Comparison of ENCODE assay signal across 13 cellular contexts in genomic region chr6:3454206-3455016, GRCh38. TPM values are rescaled to one million over a fixed set of nuclear protein-coding genes. Genes with fewer than 3 reads are reported as not detected.
DNase-seq lines count a peak whose midpoint lies in the region; ATAC-seq and TF ChIP-seq lines count a peak whose summit lies in the region.
"Had no signal": no experiment of that assay in that cellular context is flagged by ENCODE, and none has a peak within 500 bp of the region (broad histone marks: within the 10 kb centered on the region; RNA-seq: fewer than 3 reads in every experiment).

No MANE protein-coding gene starts in this region.

- H4K8ac ChIP-seq in mesendoderm (ENCODE audit: low read depth, low read length), result no peak overlapping the region

- H3K36me3 ChIP-seq in CD8-positive, alpha-beta T cell (ENCODE audit: insufficient read depth, low read length), result no peaks in the 10 kb centered on the region
- H3K36me3 ChIP-seq in ectodermal cell (ENCODE audit: control insufficient read depth, insufficient read depth, low read length) (no peaks in the 10 kb centered on the region), mesendoderm (ENCODE audit: control insufficient read depth, insufficient read depth, low read length) (no peaks in the 10 kb centered on the region)
- peaks cover 0 to 5% (median 0%) of the 10 kb centered on the region in 3 experiments for H3K36me3 ChIP-seq in naive thymus-derived CD4-positive, alpha-beta T cell (ENCODE audit: control insufficient read depth in 2 of 3, insufficient read depth in 3 of 3, low read length in 3 of 3)
- H3K36me3 ChIP-seq in CD4-positive, alpha-beta memory T cell (ENCODE audit: insufficient read depth, low read length), result no peaks in the 10 kb centered on the region

- no peak overlapping the region for H3K4ac ChIP-seq in mesendoderm (ENCODE audit: low read depth, low read length)

- H3K4me2 ChIP-seq in mesendoderm (ENCODE audit: low read length), result no peak overlapping the region

- peaks cover 28% of the 10 kb centered on the region for H3K4me1 ChIP-seq in CD8-positive, alpha-beta T cell (ENCODE audit: insufficient read depth, low read length)
- H3K4me1 ChIP-seq in ectodermal cell (ENCODE audit: control insufficient read depth, insufficient read depth, low read length) (peaks cover 24% of the 10 kb centered on the region), mesendoderm (ENCODE audit: control insufficient read depth, low read depth, low read length) (peaks cover 4% of the 10 kb centered on the region)
- peaks cover 8 to 33% of the 10 kb centered on the region in 2 donors for H3K4me1 ChIP-seq in naive thymus-derived CD4-positive, alpha-beta T cell (ENCODE audit: control insufficient read depth in 2 of 2, insufficient read depth in 2 of 2, low read length in 2 of 2)
- H3K4me1 ChIP-seq in CD4-positive, alpha-beta memory T cell (ENCODE audit: insufficient read depth, low read length), result peaks cover 39% of the 10 kb centered on the region

- H3K9ac ChIP-seq in mesendoderm (ENCODE audit: low read length), result no peak overlapping the region

- H3K56ac ChIP-seq in mesendoderm (ENCODE audit: low read length), result no peak overlapping the region

- H3K9me3 ChIP-seq in CD8-positive, alpha-beta T cell (ENCODE audit: low read length), result no peaks in the 10 kb centered on the region
- no peaks in the 10 kb centered on the region for H3K9me3 ChIP-seq in ectodermal cell (ENCODE audit: control insufficient read depth, low read length)
- no peaks in the 10 kb centered on the region for H3K9me3 ChIP-seq in naive thymus-derived CD4-positive, alpha-beta T cell (ENCODE audit: control insufficient read depth in 2 of 3, low read length in 3 of 3)
- no peaks in the 10 kb centered on the region for H3K9me3 ChIP-seq in CD4-positive, alpha-beta memory T cell (ENCODE audit: control insufficient read depth in 1 of 2, low read length in 2 of 2)

- H4K5ac ChIP-seq in mesendoderm (ENCODE audit: low read length), result no peak overlapping the region

- POLR2A ChIA-PET in CD8-positive, alpha-beta T cell (lab: Charles Lee), result interaction anchor here (1.1 kb wide), 1 partner anchor 12 kb away, joined by 3 read pairs; no protein-coding TSS in a partner anchor
- POLR2A ChIA-PET in naive thymus-derived CD4-positive, alpha-beta T cell (lab: Charles Lee), result interaction anchor here (0.8 to 2.5 kb wide), 5 partner anchors 11 to 523 kb away, joined by 3 to 9 read pairs (median 3); no protein-coding TSS in a partner anchor
- POLR2A ChIA-PET in CD4-positive, alpha-beta memory T cell (lab: Charles Lee; ENCODE audit: partially characterized antibody), result interaction anchor here (0.8 to 1.0 kb wide), 2 partner anchors 98 to 195 kb away, joined by 3 read pairs; partner anchors contain the start of gene PSMG4

- peaks cover 2% of the 10 kb centered on the region for H3K36me3 Mint-ChIP-seq in CD8-positive, alpha-beta T cell
- peaks cover 0 to 6% (median 4%) of the 10 kb centered on the region in 5 donors for H3K36me3 Mint-ChIP-seq in naive thymus-derived CD4-positive, alpha-beta T cell
- peaks cover 3 to 4% of the 10 kb centered on the region in 2 donors for H3K36me3 Mint-ChIP-seq in CD4-positive, alpha-beta memory T cell
- H3K36me3 Mint-ChIP-seq: activated CD8-positive, alpha-beta memory T cell treated with anti-CD3 and anti-CD28 coated beads, Interleukin-2, amount 10 ng/mL, durations not matched to agents 7 days and 5 days had no signal

- no peak overlapping the region for H3K18ac ChIP-seq in mesendoderm (ENCODE audit: low read length)

- H3K27ac ChIP-seq in CD8-positive, alpha-beta T cell (ENCODE audit: low read depth, low read length), result no peak overlapping the region
- no peak overlapping the region for H3K27ac ChIP-seq in ectodermal cell (ENCODE audit: insufficient read depth, low read depth, low read length, poor library complexity, severe bottlenecking)
- H3K27ac ChIP-seq in naive thymus-derived CD4-positive, alpha-beta T cell (ENCODE audit: low read depth, low read length), result peak overlapping the region; percentile 61
- H3K27ac ChIP-seq in CD4-positive, alpha-beta memory T cell (ENCODE audit: low read depth, low read length), result no peak overlapping the region
- no peak overlapping the region for H3K27ac ChIP-seq in mesendoderm (ENCODE audit: low read depth, low read length)

- no peak overlapping the region for H3K23ac ChIP-seq in mesendoderm (ENCODE audit: low read length)

- no peaks in the 10 kb centered on the region for H3K79me1 ChIP-seq in mesendoderm (ENCODE audit: low read length)

- H2BK5ac ChIP-seq in mesendoderm (ENCODE audit: low read length), result no peak overlapping the region

- peaks cover 8% of the 10 kb centered on the region for H3K79me2 ChIP-seq in mesendoderm (ENCODE audit: control insufficient read depth, insufficient read depth, low read length)

- H3K4me1 Mint-ChIP-seq in CD8-positive, alpha-beta T cell (ENCODE audit: low read depth), result peaks cover 10% of the 10 kb centered on the region
- peaks cover 10 to 36% (median 25%) of the 10 kb centered on the region in 7 donors for H3K4me1 Mint-ChIP-seq in naive thymus-derived CD4-positive, alpha-beta T cell
- peaks cover 9 to 25% (median 16%) of the 10 kb centered on the region in 4 donors for H3K4me1 Mint-ChIP-seq in CD4-positive, alpha-beta memory T cell

- CTCF ChIA-PET in CD8-positive, alpha-beta T cell (lab: Charles Lee), result interaction anchor here (0.6 to 1.6 kb wide), 8 partner anchors 8 to 590 kb away, joined by 3 to 4 read pairs (median 3); no protein-coding TSS in a partner anchor
- CTCF ChIA-PET in naive thymus-derived CD4-positive, alpha-beta T cell (lab: Charles Lee), result interaction anchor here (0.8 to 2.9 kb wide), 8 partner anchors 11 to 175 kb away, joined by 3 to 15 read pairs (median 3); no protein-coding TSS in a partner anchor
- CTCF ChIA-PET in CD4-positive, alpha-beta memory T cell (lab: Charles Lee; ENCODE audit: partially characterized antibody), result interaction anchor here (0.8 to 1.6 kb wide), 4 partner anchors 39 to 567 kb away, joined by 3 to 4 read pairs (median 4); a partner anchor contains a TSS

- no peak overlapping the region for H2BK15ac ChIP-seq in mesendoderm (replicated peaks; ENCODE audit: low read depth)

- no peak overlapping the region for H3K27ac Mint-ChIP-seq in CD8-positive, alpha-beta T cell
- no peak overlapping the region for H3K27ac Mint-ChIP-seq in naive thymus-derived CD4-positive, alpha-beta T cell
- no peak overlapping the region for H3K27ac Mint-ChIP-seq in CD4-positive, alpha-beta memory T cell
- H3K27ac Mint-ChIP-seq: activated CD8-positive, alpha-beta memory T cell treated with anti-CD3 and anti-CD28 coated beads, Interleukin-2, amount 10 ng/mL, durations not matched to agents 7 days and 5 days; progenitor cell of endocrine pancreas had no signal

- no peak for ATAC-seq in CD8-positive, alpha-beta T cell
- ATAC-seq in naive thymus-derived CD4-positive, alpha-beta T cell, result no peak
- no peak for ATAC-seq in HG03520 (IDR thresholded peaks at IDR 0.05; ENCODE audit: unreplicated experiment)
- ATAC-seq: activated CD8-positive, alpha-beta memory T cell treated with anti-CD3 and anti-CD28 coated beads, Interleukin-2, amount 10 ng/mL, durations not matched to agents 7 days and 5 days had no signal

- no peak overlapping the region for H2AK5ac ChIP-seq in mesendoderm (ENCODE audit: low read length)

- WGBS in ectodermal cell, 2 experiments, result 66 to 68% methylated on average over 4 to 7 of the region's 7 CpGs
- no CpG with 5 or more reads among the region's 7 CpGs for WGBS in mesendoderm (ENCODE audit: extremely low coverage, insufficient coverage, low lambda C conversion rate)

- H3K27me3 ChIP-seq in CD8-positive, alpha-beta T cell (ENCODE audit: insufficient read depth, low read length), result no peaks in the 10 kb centered on the region
- H3K27me3 ChIP-seq in ectodermal cell (ENCODE audit: control insufficient read depth, insufficient read depth, low read length, poor library complexity, severe bottlenecking), result peaks cover 56% of the 10 kb centered on the region
- H3K27me3 ChIP-seq in naive thymus-derived CD4-positive, alpha-beta T cell (ENCODE audit: control insufficient read depth in 2 of 2, insufficient read depth in 2 of 2, low read length in 2 of 2), result peaks cover 0 to 4% of the 10 kb centered on the region in 2 donors
- peaks cover 6% of the 10 kb centered on the region for H3K27me3 ChIP-seq in CD4-positive, alpha-beta memory T cell (ENCODE audit: insufficient read depth, low read length)
- no peaks in the 10 kb centered on the region for H3K27me3 ChIP-seq in mesendoderm (ENCODE audit: insufficient read depth, low read length, poor library complexity)

- intact Hi-C loops in CD8-positive, alpha-beta T cell (cut with DNase I, micrococcal nuclease), result loop anchor here (5.0 to 10.0 kb wide), 4 partner anchors 100 to 560 kb away; partner anchors contain the start of gene BPHL (in 1 of the 2)
- intact Hi-C loops in naive thymus-derived CD4-positive, alpha-beta T cell (cut with micrococcal nuclease), result loop anchor here (1.0 to 10.0 kb wide), 9 partner anchors 83 to 600 kb away; partner anchors contain the start of genes PSMG4 (in 1 of the 2), RIPK1 (in 1 of the 2) and TUBB2A (in 1 of the 2)
- intact Hi-C loops in CD4-positive, alpha-beta memory T cell (cut with micrococcal nuclease), result loop anchor here (5.0 to 10.0 kb wide), 7 partner anchors 278 to 692 kb away; partner anchors contain the start of genes ECI2, FAM50B and NQO2
- intact Hi-C loops in posterior vena cava (cut with DNase I), result loop anchor here (10.0 kb wide), 1 partner anchor 170 kb away; no protein-coding TSS in a partner anchor

- H3K4me3 Mint-ChIP-seq in CD8-positive, alpha-beta T cell, result no peak overlapping the region
- no peak overlapping the region for H3K4me3 Mint-ChIP-seq in naive thymus-derived CD4-positive, alpha-beta T cell
- H3K4me3 Mint-ChIP-seq in CD4-positive, alpha-beta memory T cell, result no peak overlapping the region
- H3K4me3 Mint-ChIP-seq: activated CD8-positive, alpha-beta memory T cell treated with anti-CD3 and anti-CD28 coated beads, Interleukin-2, amount 10 ng/mL, durations not matched to agents 7 days and 5 days had no signal

- H3K27me3 Mint-ChIP-seq in CD8-positive, alpha-beta T cell (ENCODE audit: low read depth), result peaks cover 14% of the 10 kb centered on the region
- peaks cover 0 to 41% (median 8%) of the 10 kb centered on the region in 5 donors for H3K27me3 Mint-ChIP-seq in naive thymus-derived CD4-positive, alpha-beta T cell
- H3K27me3 Mint-ChIP-seq in CD4-positive, alpha-beta memory T cell, result peaks cover 3 to 9% of the 10 kb centered on the region in 2 donors
- H3K27me3 Mint-ChIP-seq: progenitor cell of endocrine pancreas had no signal

- H2BK120ac ChIP-seq in mesendoderm (ENCODE audit: low read depth, low read length), result no peak overlapping the region

- H3K4me3 ChIP-seq in CD8-positive, alpha-beta T cell (ENCODE audit: low read depth, low read length), result peak overlapping the region; percentile 41
- peak overlapping the region; percentile 47 for H3K4me3 ChIP-seq in ectodermal cell (ENCODE audit: insufficient read depth, low read depth, low read length)
- peak overlapping the region; percentile 66 for H3K4me3 ChIP-seq in naive thymus-derived CD4-positive, alpha-beta T cell (ENCODE audit: low read length)
- no peak overlapping the region for H3K4me3 ChIP-seq in CD4-positive, alpha-beta memory T cell (ENCODE audit: low read length in 2 of 2)
- H3K4me3 ChIP-seq in mesendoderm (ENCODE audit: low read length), result no peak overlapping the region

- no peak for TF ChIP-seq CTCF in CD8-positive, alpha-beta T cell (IDR thresholded peaks at IDR 0.05)

- peaks cover 1% of the 10 kb centered on the region for H3K9me3 Mint-ChIP-seq in CD8-positive, alpha-beta T cell
- H3K9me3 Mint-ChIP-seq in naive thymus-derived CD4-positive, alpha-beta T cell, result peaks cover 0 to 5% (median 0%) of the 10 kb centered on the region in 11 donors
- H3K9me3 Mint-ChIP-seq in CD4-positive, alpha-beta memory T cell, result peaks cover 0 to 3% (median 0%) of the 10 kb centered on the region in 8 donors

- no peak for DNase-seq in CD8-positive, alpha-beta T cell
- DNase-seq in NCI-H187 treated with DMSO at 0.1 percent for 48 hours (lab: John Stamatoyannopoulos, UW), result peak; percentile 94
- DNase-seq in naive thymus-derived CD4-positive, alpha-beta T cell, result peak in 1 of 9 donors; percentile 7
- DNase-seq in CD4-positive, alpha-beta memory T cell, result no peak
- no peak for DNase-seq in posterior vena cava (ENCODE audit: low spot score)
- no peak for DNase-seq in mesendoderm
- DNase-seq: activated CD8-positive, alpha-beta memory T cell treated with anti-CD3 and anti-CD28 coated beads, Interleukin-2, amount 10 ng/mL, durations not matched to agents 7 days and 5 days; DMS 273 treated with DMSO at 0.1 percent for 48 hours; HCEC 1CT; NCI-H226 had no signal

RNA-seq across cellular contexts. Expression of gene SLC22A23, which starts 2.4 kb away (rescaled TPM):
- total RNA-seq in CD8-positive, alpha-beta T cell, result 1 to 10 TPM; 3.4 to 4.8 TPM
- 7.6 TPM for polyA plus RNA-seq in ectodermal cell (2013, experiment 1 of 4)
- polyA plus RNA-seq in ectodermal cell (2013, experiment 2 of 4), result 9.1 TPM
- 7.0 TPM for polyA plus RNA-seq in ectodermal cell (2013, experiment 3 of 4)
- 7.7 TPM for polyA plus RNA-seq in ectodermal cell (2013, experiment 4 of 4)
- total RNA-seq in naive thymus-derived CD4-positive, alpha-beta T cell, result 10 to 100 TPM in 4 of 5 experiments, 1 to 10 TPM in 1; 1.1 to 23.8 (median 20.0) TPM
- 1 to 10 TPM; 1.4 to 5.9 TPM for polyA plus RNA-seq in naive thymus-derived CD4-positive, alpha-beta T cell
- 10 to 100 TPM in 1 of 2 experiments, 1 to 10 TPM in 1; 7.9 to 12.5 TPM for total RNA-seq in CD4-positive, alpha-beta memory T cell
- polyA plus RNA-seq in CD4-positive, alpha-beta memory T cell, result 1 to 10 TPM in 1 of 2 donors, under 1 TPM in 1; 0.32 to 3.4 TPM
- 1 to 10 TPM; 5.2 to 5.6 TPM for total RNA-seq in posterior vena cava
- 7.9 TPM for polyA plus RNA-seq in mesendoderm (2013, experiment 1 of 2)
- polyA plus RNA-seq in mesendoderm (2013, experiment 2 of 2), result 8.4 TPM

Comparison
In these comparisons a context has a peak if more than half of its experiments do, and no peak if none do; other contexts are left out.
1. H3K4me3 ChIP-seq: peak in CD8-positive, alpha-beta T cell (single experiment), ectodermal cell (single experiment) and naive thymus-derived CD4-positive, alpha-beta T cell (single experiment); none in CD4-positive, alpha-beta memory T cell (0 of 2) and mesendoderm (single experiment).